ENCODE assay signal across 17 cellular contexts in the genomic region with DNA sequence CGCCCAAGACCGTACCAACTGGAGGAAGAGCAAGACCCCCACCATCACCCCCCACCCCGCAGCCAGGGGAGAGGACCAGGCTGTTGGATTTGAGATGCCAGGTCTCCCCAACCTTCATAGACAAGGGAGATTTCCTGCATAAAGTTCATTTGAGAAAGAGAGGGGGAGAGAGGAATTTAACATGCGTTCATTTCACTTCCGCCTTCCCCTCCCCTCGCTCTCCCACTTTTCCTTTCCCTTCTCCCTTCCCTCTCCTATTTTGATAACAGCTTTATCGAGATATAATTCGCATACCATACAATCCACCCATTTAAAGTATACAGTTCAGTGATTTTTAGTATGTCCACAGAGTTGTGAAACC. TPM values are rescaled to one million over a fixed set of nuclear protein-coding genes. Genes with fewer than 3 reads are reported as not detected.
DNase-seq lines count a peak whose midpoint lies in the region; ATAC-seq, FAIRE-seq and TF ChIP-seq lines count a peak whose summit lies in the region.
"Had no signal": no experiment of that assay in that cellular context is flagged by ENCODE, and none has a peak within 500 bp of the region (broad histone marks: within the 10 kb centered on the region; RNA-seq: fewer than 3 reads in every experiment).

No MANE protein-coding gene starts in this region.

- H3K4me3 ChIP-seq in CD8-positive, alpha-beta memory T cell (ENCODE audit: low read length) = no peak overlapping the region
- no peak overlapping the region for H3K4me3 ChIP-seq in K562
- no peak overlapping the region for H3K4me3 ChIP-seq in Karpas-422 (ENCODE audit: low read length)

- H3K9me1 ChIP-seq in K562 (ENCODE audit: control insufficient read depth, insufficient read depth, low read length) = no peaks in the 10 kb centered on the region

- H3K9me3 Mint-ChIP-seq in T-helper 1 cell treated with Interleukin-12 subunit alpha and Interleukin-12 subunit beta and Interleukin-4 antibody, amounts not matched to agents 30 μg/mL and 1 μg/mL, for 36 hours = no peaks in the 10 kb centered on the region
- H3K9me3 Mint-ChIP-seq in CD8-positive, alpha-beta memory T cell = peaks cover 0 to 5% (median 0%) of the 10 kb centered on the region in 5 donors
- H3K9me3 Mint-ChIP-seq in naive B cell = peaks cover 0 to 13% (median 2%) of the 10 kb centered on the region in 7 donors

- POLR2A ChIA-PET in CD8-positive, alpha-beta memory T cell (lab: Charles Lee) = no interaction called here
- POLR2A ChIA-PET in K562 (lab: Yijun Ruan, JAX) = interaction anchor here (0.5 to 0.6 kb wide), 2 partner anchors 25 to 42 kb away, joined by 3 read pairs; no protein-coding TSS in a partner anchor

- CTCF ChIA-PET in CD8-positive, alpha-beta memory T cell (lab: Charles Lee) = no interaction called here
- CTCF ChIA-PET in K562 (lab: Yijun Ruan, JAX; ENCODE audit: low intra/inter-chr PET ratio) = no interaction called here

- no peak for TF ChIP-seq EP300 in K562 (IDR thresholded peaks at IDR 0.05; ENCODE audit: low read length)

- H3K79me2 ChIP-seq in K562 (ENCODE audit: control insufficient read depth, insufficient read depth, low read length) (no peaks in the 10 kb centered on the region), Karpas-422 (ENCODE audit: low read length) (no peaks in the 10 kb centered on the region)

- peak overlapping the region; percentile 73 for H3K27ac Mint-ChIP-seq in T-helper 1 cell treated with Interleukin-12 subunit alpha and Interleukin-12 subunit beta and Interleukin-4 antibody, amounts not matched to agents 30 μg/mL and 1 μg/mL, for 36 hours
- peak overlapping the region in 1 of 8 donors; percentile 62 for H3K27ac Mint-ChIP-seq in CD8-positive, alpha-beta memory T cell
- peak overlapping the region in 3 of 6 donors; percentile 69 to 89 (median 84) for H3K27ac Mint-ChIP-seq in naive B cell
- H3K27ac Mint-ChIP-seq: CD14-positive monocyte had no signal

- H3K9ac ChIP-seq in K562 (ENCODE audit: insufficient read depth in 1 of 2, low read depth in 2 of 2, low read length in 2 of 2) (no peak overlapping the region), Karpas-422 (ENCODE audit: low read length) (no peak overlapping the region)

- WGBS in K562 (ENCODE audit: insufficient coverage, low coverage, missing lambda C conversion rate) = 0% methylated on average over 4 of the region's 8 CpGs

- no peak overlapping the region for H3K4me3 Mint-ChIP-seq in T-helper 1 cell treated with Interleukin-12 subunit alpha and Interleukin-12 subunit beta and Interleukin-4 antibody, amounts not matched to agents 30 μg/mL and 1 μg/mL, for 36 hours
- H3K4me3 Mint-ChIP-seq in CD8-positive, alpha-beta memory T cell = peak overlapping the region; percentile 4 to 79 (median 62)
- peak overlapping the region; percentile 13 to 86 (median 72) for H3K4me3 Mint-ChIP-seq in naive B cell

- H3K4me2 ChIP-seq in K562 (ENCODE audit: insufficient read depth, low read length) = no peak overlapping the region
- no peak overlapping the region for H3K4me2 ChIP-seq in Karpas-422 (ENCODE audit: low read depth, low read length, poor library complexity, severe bottlenecking)

- no peak for TF ChIP-seq RAD21 in K562 (CRISPR knock-in tag; conservative IDR thresholded peaks at IDR 0.05 in 1 of 2, IDR thresholded peaks at IDR 0.05 in 1 of 2)

- H4K20me1 ChIP-seq in K562 (replicated peaks; ENCODE audit: control insufficient read depth, insufficient read depth, low read length) (peaks cover 3% of the 10 kb centered on the region; the same call in 1 of the 2 replicates), Karpas-422 (ENCODE audit: insufficient read depth, low read depth, low read length) (no peaks in the 10 kb centered on the region)

- peaks cover 8% of the 10 kb centered on the region for H3K4me1 ChIP-seq in CD8-positive, alpha-beta memory T cell (ENCODE audit: insufficient read depth, low read length)
- H3K4me1 ChIP-seq in K562 (replicated peaks in 1 of 2; ENCODE audit: control insufficient read depth in 2 of 2, insufficient read depth in 2 of 2, low read length in 2 of 2) (peaks cover 0 to 25% of the 10 kb centered on the region in 2 experiments; a peak in 1 of 5 replicates), Karpas-422 (ENCODE audit: low read length) (no peaks in the 10 kb centered on the region)

- TF ChIP-seq POLR2A in K562 (conservative IDR thresholded peaks at IDR 0.05) = no peak

- FAIRE-seq in K562 (lab: Jason Lieb, UNC) = no peak

- ATAC-seq in K562 (no peak), naive B cell (ENCODE audit: low read depth in 2 of 2) (no peak)

- TF ChIP-seq CTCF in K562 (IDR thresholded peaks at IDR 0.05 in 2 of 3, conservative IDR thresholded peaks at IDR 0.05 in 1 of 3; ENCODE audit: insufficient read depth in 2 of 3, low read depth in 1 of 3, low read length in 3 of 3) = no peak

- peaks cover 69% of the 10 kb centered on the region for H3K27me3 ChIP-seq in CD8-positive, alpha-beta memory T cell (ENCODE audit: insufficient read depth, low read length, poor library complexity, severe bottlenecking)
- H3K27me3 ChIP-seq in K562 (ENCODE audit: control insufficient read depth in 2 of 2, insufficient read depth in 2 of 2, low read length in 2 of 2) (peaks cover 75 to 82% of the 10 kb centered on the region in 2 experiments), Karpas-422 (ENCODE audit: low read length) (no peaks in the 10 kb centered on the region)

- no peaks in the 10 kb centered on the region for H3K9me3 ChIP-seq in CD8-positive, alpha-beta memory T cell (ENCODE audit: low read length)
- no peaks in the 10 kb centered on the region for H3K9me3 ChIP-seq in K562 (replicated peaks; ENCODE audit: control insufficient read depth, insufficient read depth, low read depth, low read length)
- H3K9me3 ChIP-seq in Karpas-422 (ENCODE audit: low read length) = no peaks in the 10 kb centered on the region
- H3K9me3 ChIP-seq: transverse colon had no signal

- H3K27ac ChIP-seq in CD8-positive, alpha-beta memory T cell (ENCODE audit: low read depth, low read length) = no peak overlapping the region
- H3K27ac ChIP-seq in K562 (ENCODE audit: extremely low read depth, low read depth, low read length) = no peak overlapping the region
- H3K27ac ChIP-seq in Karpas-422 (ENCODE audit: low read length) = no peak overlapping the region
- H3K27ac ChIP-seq: 22Rv1, epithelial cell of prostate, transverse colon had no signal

- no peaks in the 10 kb centered on the region for H3K36me3 ChIP-seq in CD8-positive, alpha-beta memory T cell (ENCODE audit: insufficient read depth, low read length)
- H3K36me3 ChIP-seq in K562 (ENCODE audit: control insufficient read depth, insufficient read depth, low read length) (no peaks in the 10 kb centered on the region), Karpas-422 (ENCODE audit: insufficient read depth, low read length) (no peaks in the 10 kb centered on the region)
- H3K36me3 ChIP-seq: transverse colon had no signal

- in situ Hi-C loops in K562 (cut with MboI) = no loop called here

- intact Hi-C loops in K562 (cut with micrococcal nuclease) = no loop called here

- H3K4me1 Mint-ChIP-seq in T-helper 1 cell treated with Interleukin-12 subunit alpha and Interleukin-12 subunit beta and Interleukin-4 antibody, amounts not matched to agents 30 μg/mL and 1 μg/mL, for 36 hours (ENCODE audit: low read depth) = peaks cover 15% of the 10 kb centered on the region
- H3K4me1 Mint-ChIP-seq in CD8-positive, alpha-beta memory T cell = peaks cover 33 to 56% (median 42%) of the 10 kb centered on the region in 3 donors
- peaks cover 22 to 49% (median 47%) of the 10 kb centered on the region in 3 donors for H3K4me1 Mint-ChIP-seq in naive B cell

- no peaks in the 10 kb centered on the region for H3K9me2 ChIP-seq in Karpas-422 (replicated peaks; ENCODE audit: insufficient read depth, low read length)

- H3K36me3 Mint-ChIP-seq in T-helper 1 cell treated with Interleukin-12 subunit alpha and Interleukin-12 subunit beta and Interleukin-4 antibody, amounts not matched to agents 30 μg/mL and 1 μg/mL, for 36 hours (ENCODE audit: low read depth) = peaks cover 10% of the 10 kb centered on the region
- no peaks in the 10 kb centered on the region for H3K36me3 Mint-ChIP-seq in CD8-positive, alpha-beta memory T cell
- peaks cover 0 to 13% of the 10 kb centered on the region in 2 donors for H3K36me3 Mint-ChIP-seq in naive B cell

- no TSS peak for BruUV-seq in K562 (replicated peaks; lab: Mats Ljungman, UMichigan)

- H3K27me3 Mint-ChIP-seq in T-helper 1 cell treated with Interleukin-12 subunit alpha and Interleukin-12 subunit beta and Interleukin-4 antibody, amounts not matched to agents 30 μg/mL and 1 μg/mL, for 36 hours (ENCODE audit: low read depth) = peaks cover 98% of the 10 kb centered on the region
- peaks cover 78 to 95% of the 10 kb centered on the region in 2 donors for H3K27me3 Mint-ChIP-seq in CD8-positive, alpha-beta memory T cell
- H3K27me3 Mint-ChIP-seq in naive B cell = peaks cover 82 to 100% (median 93%) of the 10 kb centered on the region in 3 donors

- H2AFZ ChIP-seq in K562 (ENCODE audit: low read depth, low read length) (no peak overlapping the region), Karpas-422 (ENCODE audit: low read length) (no peak overlapping the region)

- DNase-seq in T-helper 1 cell (no peak), K562 (ENCODE audit: extremely low read depth in 1 of 4, low spot score in 3 of 4) (no peak), naive B cell (no peak), SKM-1 (lab: John Stamatoyannopoulos, UW; ENCODE audit: unreplicated experiment) (no peak), SIG-M5 (lab: John Stamatoyannopoulos, UW) (no peak), Karpas-422 (no peak)
- DNase-seq in CD8-positive, alpha-beta memory T cell = no peak
- DNase-seq: activated gamma-delta T cell, caudate nucleus, NCI-H1694, transverse colon had no signal

RNA-seq across cellular contexts. Expression of a gene that starts 4.2 kb away (rescaled TPM):
- under 1 TPM in 1 of 2 experiments, not detected in 1; 0.22 TPM for total RNA-seq in CD8-positive, alpha-beta memory T cell
- not detected for polyA plus RNA-seq in CD8-positive, alpha-beta memory T cell
- total RNA-seq in K562 (2011; cell fraction: chromatin; rRNA removed; ENCODE audit: low replicate concordance) = not detected in 2 replicates
- total RNA-seq in K562 (2011; cell fraction: nucleolus; rRNA removed) = not detected in 2 replicates
- total RNA-seq in K562 (2011; cell fraction: nucleoplasm; rRNA removed) = not detected in 2 replicates
- total RNA-seq in K562 (2014; rRNA removed) (not detected in 2 replicates), K562 (2014; rRNA removed; fragmentation: Illumina TruSeq; extraction: Trizol) (not detected in 2 replicates), K562 (2015; rRNA removed; fragmentation: Illumina TruSeq; extraction: Trizol) (not detected in 2 replicates), K562 (2021) (not detected in 2 replicates)
- polyA plus RNA-seq in K562 (2011; rRNA removed) (not detected in 2 replicates), K562 (2014; fragmentation: Illumina TruSeq; extraction: Trizol) (not detected in 2 replicates), K562 (2014; fragmentation: Nextera tagmentation; extraction: Ambion mirVana) (not detected), K562 (2014; rRNA removed) (not detected in 2 replicates), naive B cell (ENCODE audit: low read depth in 6 of 6) (not detected)
- polyA plus RNA-seq in K562 (2011; cell fraction: cytosol; rRNA removed) = not detected in 2 replicates
- not detected in 2 replicates for polyA plus RNA-seq in K562 (2011; cell fraction: nucleus; rRNA removed)
- not detected in 2 replicates for polyA plus RNA-seq in K562 (2012)
- polyA minus RNA-seq in K562 (2011; rRNA and poly(A)+ RNA removed) = not detected in 2 replicates
- not detected in 2 replicates for polyA minus RNA-seq in K562 (2011; cell fraction: cytosol; rRNA and poly(A)+ RNA removed)
- not detected in 2 replicates for polyA minus RNA-seq in K562 (2011; cell fraction: nucleus; rRNA and poly(A)+ RNA removed)
- total RNA-seq in Karpas-422 (2014; rRNA removed; shearing (Covaris generic); ENCODE audit: low replicate concordance) = not detected in 2 replicates
- total RNA-seq: glomerular endothelial cell, myocyte, transverse colon had no signal
- polyA plus RNA-seq: CD14-positive monocyte had no signal
